19 cellular contexts compared by ENCODE assay signal in genomic region chr11:117430293-117430955, GRCh38.
"Had no signal": no experiment of that assay in that cellular context is flagged by ENCODE, and none has a peak within 500 bp of the region (broad histone marks: within the 10 kb centered on the region; RNA-seq: fewer than 3 reads in every experiment).

No MANE protein-coding gene starts in this region.

- H3K27me3 Mint-ChIP-seq: activated CD4-positive, alpha-beta T cell treated with anti-CD3 and anti-CD28 coated beads for 36 hours had no signal

- H3K36me3 Mint-ChIP-seq: WTC11 had no signal

- H3K36me3 ChIP-seq: ovary, thoracic aorta had no signal

- H3K27ac ChIP-seq: epithelial cell of prostate, foreskin keratinocyte, ovary, psoas muscle, stomach, thoracic aorta had no signal

- H3K9me3 ChIP-seq: ovary, psoas muscle, stomach, thoracic aorta had no signal

- H3K9me3 Mint-ChIP-seq: activated naive CD4-positive, alpha-beta T cell treated with anti-CD3 and anti-CD28 coated beads for 36 hours; activated naive CD8-positive, alpha-beta T cell treated with anti-CD3 and anti-CD28 coated beads, Interleukin-2, amount 50 U/mL, for 24 hours; activated T-helper 2 cell treated with anti-CD3 and anti-CD28 coated beads, Interferon-gamma antibody, Interleukin-2, Interleukin-4, amounts not matched to agents 10 μg/mL and 5 μg/mL and 100 μg/mL, durations not matched to agents 14 hours and 24 hours and 36 hours; T-helper 2 cell treated with Interferon-gamma antibody and Interleukin-4, amounts not matched to agents 5 μg/mL and 100 μg/mL, for 36 hours; WTC11 had no signal

- H3K4me3 Mint-ChIP-seq: activated CD4-positive, alpha-beta T cell treated with anti-CD3 and anti-CD28 coated beads for 36 hours; activated naive CD4-positive, alpha-beta T cell treated with anti-CD3 and anti-CD28 coated beads for 36 hours; activated naive CD8-positive, alpha-beta T cell treated with anti-CD3 and anti-CD28 coated beads, Interleukin-2, amount 50 U/mL, for 24 hours; T-helper 2 cell treated with Interferon-gamma antibody and Interleukin-4, amounts not matched to agents 5 μg/mL and 100 μg/mL, for 36 hours; WTC11 had no signal

- H3K27me3 ChIP-seq: ovary had no signal

- DNase-seq: activated CD4-positive, alpha-beta T cell treated with anti-CD3 and anti-CD28 coated beads for 36 hours; activated CD4-positive, alpha-beta T cell treated with anti-CD3 and anti-CD28 coated beads, Interleukin-2, amount 50 U/mL, for 48 hours; activated naive CD4-positive, alpha-beta T cell treated with anti-CD3 and anti-CD28 coated beads for 36 hours; activated naive CD8-positive, alpha-beta T cell treated with anti-CD3 and anti-CD28 coated beads, Interleukin-2, amount 50 U/mL, for 24 hours; dermis blood vessel endothelial cell; foreskin keratinocyte; glutamatergic neuron; islet precursor cell; ovary; right cardiac atrium; small intestine; stimulated activated CD4-positive, alpha-beta T cell treated with anti-CD3 and anti-CD28 coated beads, Interleukin-4, amount 100 ng/mL, for 1 hour; stomach had no signal

- H3K27ac Mint-ChIP-seq: activated CD4-positive, alpha-beta T cell treated with anti-CD3 and anti-CD28 coated beads for 36 hours; activated naive CD4-positive, alpha-beta T cell treated with anti-CD3 and anti-CD28 coated beads for 36 hours; activated naive CD8-positive, alpha-beta T cell treated with anti-CD3 and anti-CD28 coated beads, Interleukin-2, amount 50 U/mL, for 24 hours; activated T-helper 2 cell treated with anti-CD3 and anti-CD28 coated beads, Interferon-gamma antibody, Interleukin-2, Interleukin-4, amounts not matched to agents 10 μg/mL and 5 μg/mL and 100 μg/mL, durations not matched to agents 14 hours and 24 hours and 36 hours; T-helper 2 cell treated with Interferon-gamma antibody and Interleukin-4, amounts not matched to agents 5 μg/mL and 100 μg/mL, for 36 hours had no signal

- H3K4me3 ChIP-seq: ovary, psoas muscle, stomach, thoracic aorta had no signal

- H3K4me1 ChIP-seq: foreskin keratinocyte, psoas muscle had no signal
